9 cellular contexts compared by ENCODE assay signal in the genomic region with DNA sequence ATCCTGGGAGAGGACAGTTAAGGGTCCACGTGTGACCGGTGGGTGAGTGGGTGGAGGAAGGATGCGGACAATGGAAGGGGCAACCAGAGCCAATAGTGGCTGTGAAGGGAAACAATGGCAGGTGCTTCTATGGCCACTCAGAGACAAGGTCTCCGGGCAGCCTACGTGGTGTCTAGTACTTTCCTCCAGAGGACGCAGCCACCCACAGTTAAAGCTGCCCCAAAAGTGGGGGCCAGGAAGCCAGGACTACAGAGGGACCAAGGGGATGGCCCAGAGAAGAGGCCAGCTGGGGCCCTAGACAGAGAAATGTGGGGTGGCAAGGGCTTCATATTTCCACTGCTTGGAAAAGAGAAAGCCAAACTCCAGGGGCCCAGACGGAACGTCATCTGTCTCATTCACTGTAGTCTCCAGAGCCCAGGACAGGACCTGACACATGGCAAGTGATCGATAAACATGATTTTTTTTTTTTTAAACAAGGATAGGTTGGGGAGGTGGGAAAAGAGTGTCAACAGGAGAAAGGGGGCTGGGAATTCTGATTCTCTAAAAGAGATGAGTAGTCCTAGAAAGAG. TPM values are rescaled to one million over a fixed set of nuclear protein-coding genes. Genes with fewer than 3 reads are reported as not detected.
DNase-seq lines count a peak whose midpoint lies in the region; ATAC-seq and TF ChIP-seq lines count a peak whose summit lies in the region.
"Had no signal": no experiment of that assay in that cellular context is flagged by ENCODE, and none has a peak within 500 bp of the region (broad histone marks: within the 10 kb centered on the region; RNA-seq: fewer than 3 reads in every experiment).

No MANE protein-coding gene starts in this region.

- peaks cover 22% of the 10 kb centered on the region for H3K9me1 ChIP-seq in IMR-90 (ENCODE audit: insufficient read depth, low read length)

- peak overlapping the region; percentile 90 for H2AK5ac ChIP-seq in IMR-90 (ENCODE audit: low read depth, low read length)

- H3K79me2 ChIP-seq in ACC112 (ENCODE audit: control insufficient read depth, insufficient read depth, low read length, unreplicated experiment): peaks cover 57% of the 10 kb centered on the region

- H3K79me1 ChIP-seq in IMR-90 (ENCODE audit: low read depth in 1 of 2, low read length in 2 of 2): peaks cover 3 to 37% of the 10 kb centered on the region in 2 experiments; a peak in 2 of 4 replicates

- H4K5ac ChIP-seq in IMR-90 (ENCODE audit: low read depth, low read length): no peak overlapping the region

- no peak overlapping the region for H3K18ac ChIP-seq in IMR-90 (ENCODE audit: low read depth, low read length)

- WGBS in IMR-90 (ENCODE audit: extremely low coverage in 2 of 2, insufficient read length in 1 of 2), 2 experiments: 68% methylated on average over 5 of the region's 9 CpGs; no CpG with 5 or more reads in 1 of the 2 experiments

- H3K27ac ChIP-seq in ACC112 (ENCODE audit: low read depth, low read length) (peak overlapping the region; percentile 99), IMR-90 (ENCODE audit: insufficient read depth, low read length) (peak overlapping the region; percentile 38)
- H3K27ac ChIP-seq in naive thymus-derived CD4-positive, alpha-beta T cell (ENCODE audit: low read depth, low read length): peak overlapping the region; percentile 95

- H3K4me1 ChIP-seq in ACC112 (ENCODE audit: control insufficient read depth, insufficient read depth, low read length, unreplicated experiment): peaks cover 27% of the 10 kb centered on the region
- peaks cover 23% of the 10 kb centered on the region for H3K4me1 ChIP-seq in IMR-90 (ENCODE audit: control insufficient read depth, insufficient read depth, low read length)
- peaks cover 56 to 59% of the 10 kb centered on the region in 2 donors for H3K4me1 ChIP-seq in naive thymus-derived CD4-positive, alpha-beta T cell (ENCODE audit: control insufficient read depth in 2 of 2, insufficient read depth in 2 of 2, low read length in 2 of 2)

- H3K27me3 ChIP-seq in ACC112 (ENCODE audit: insufficient read depth, low read length) (no peaks in the 10 kb centered on the region), IMR-90 (ENCODE audit: control insufficient read depth, insufficient read depth, low read length) (no peaks in the 10 kb centered on the region)
- H3K27me3 ChIP-seq in naive thymus-derived CD4-positive, alpha-beta T cell (ENCODE audit: control insufficient read depth in 2 of 2, insufficient read depth in 2 of 2, low read length in 2 of 2): no peaks in the 10 kb centered on the region

- POLR2A ChIA-PET in IMR-90 (lab: Charles Lee; ENCODE audit: unreplicated experiment): interaction anchor here (1.2 kb wide), 1 partner anchor 20 kb away, joined by 4 read pairs; no protein-coding TSS in a partner anchor
- POLR2A ChIA-PET in naive thymus-derived CD4-positive, alpha-beta T cell (lab: Charles Lee): interaction anchor here (0.8 to 14.5 kb wide), 10 partner anchors 9 to 136 kb away, joined by 3 to 820 read pairs (median 10); partner anchors contain the start of genes BORCS6, CTC1, PFAS and RANGRF

- DNase-seq in IMR-90: no peak
- DNase-seq in ecto neural progenitor cell (ENCODE audit: low spot score): peak; percentile 51
- DNase-seq in naive thymus-derived CD4-positive, alpha-beta T cell: peak in 5 of 9 donors; percentile 24 to 37 (median 31)
- no peak for DNase-seq in GM03348 (ENCODE audit: low spot score)
- no peak for DNase-seq in Kasumi-1 (lab: John Stamatoyannopoulos, UW)
- DNase-seq in NCI-H2227 treated with DMSO at 0.1 percent for 48 hours (lab: John Stamatoyannopoulos, UW): no peak

- no peak for TF ChIP-seq CTCF in IMR-90 (conservative IDR thresholded peaks at IDR 0.05; ENCODE audit: low read depth, low read length)

- intact Hi-C loops in IMR-90 (cut with micrococcal nuclease): no loop called here
- intact Hi-C loops in naive thymus-derived CD4-positive, alpha-beta T cell (cut with micrococcal nuclease): loop anchor here (5.0 to 10.0 kb wide), 3 partner anchors 578 to 918 kb away; partner anchors contain the start of genes CD68 (in 1 of the 2), DVL2 (in 1 of the 2) and PHF23 (in 1 of the 2)

- H4K8ac ChIP-seq in IMR-90 (ENCODE audit: low read depth in 2 of 2, low read length in 2 of 2): peak overlapping the region in 1 of 2 experiments; percentile 69; a peak in 1 of 4 replicates

- H2BK20ac ChIP-seq in IMR-90 (ENCODE audit: low read depth, low read length): 0 out of 2 replicates have a peak overlapping the region, but pooled peaks have one; percentile 3

- peaks cover 0 to 16% (median 0%) of the 10 kb centered on the region in 11 donors for H3K9me3 Mint-ChIP-seq in naive thymus-derived CD4-positive, alpha-beta T cell

- 0 out of 2 replicates have a peak overlapping the region, but pooled peaks have one; percentile 74 for H3K14ac ChIP-seq in IMR-90 (replicated peaks; ENCODE audit: low read depth, low read length)

- peak overlapping the region; percentile 86 for H3K4ac ChIP-seq in IMR-90 (ENCODE audit: low read depth, low read length)

- no peak overlapping the region for H3K56ac ChIP-seq in IMR-90 (ENCODE audit: extremely low read depth, insufficient read depth, low read length)

- peak overlapping the region; percentile 26; the same call in 1 of the 2 replicates for H2BK120ac ChIP-seq in IMR-90 (ENCODE audit: low read depth, low read length)

- TF ChIP-seq RAD21 in IMR-90 (IDR thresholded peaks at IDR 0.05; ENCODE audit: low read length): no peak

- no peaks in the 10 kb centered on the region for H3K9me3 ChIP-seq in IMR-90 (ENCODE audit: control insufficient read depth, insufficient read depth, low read length)
- no peaks in the 10 kb centered on the region for H3K9me3 ChIP-seq in naive thymus-derived CD4-positive, alpha-beta T cell (ENCODE audit: control insufficient read depth in 2 of 3, low read length in 3 of 3)

- dilution Hi-C loops in IMR-90 (cut with HindIII; ENCODE audit: low sequenced_read_pairs, unreplicated experiment): no loop called here

- peak overlapping the region in 1 of 9 donors; percentile 96 for H3K27ac Mint-ChIP-seq in naive thymus-derived CD4-positive, alpha-beta T cell

- H3K27me3 Mint-ChIP-seq in naive thymus-derived CD4-positive, alpha-beta T cell: no peaks in the 10 kb centered on the region

- H3K36me3 ChIP-seq in ACC112 (ENCODE audit: insufficient read depth, low read length) (peaks cover 26% of the 10 kb centered on the region; the same call in 1 of the 2 replicates), IMR-90 (ENCODE audit: control insufficient read depth, insufficient read depth, low read length) (peaks cover 15% of the 10 kb centered on the region)
- peaks cover 10 to 31% (median 20%) of the 10 kb centered on the region in 3 experiments for H3K36me3 ChIP-seq in naive thymus-derived CD4-positive, alpha-beta T cell (ENCODE audit: control insufficient read depth in 2 of 3, insufficient read depth in 3 of 3, low read length in 3 of 3)

- no TSS peak for BruUV-seq in IMR-90 (replicated peaks; lab: Mats Ljungman, UMichigan)

- in situ Hi-C loops in IMR-90 (cut with MboI; ENCODE audit: low sequenced_read_pairs): loop anchor here (25.0 kb wide), 1 partner anchor 916 kb away; the partner anchor contains the start of genes DVL2, GABARAP and PHF23

- H3K4me3 ChIP-seq in ACC112 (ENCODE audit: low read depth, low read length) (peak overlapping the region; percentile 89), IMR-90 (ENCODE audit: insufficient read depth, low read depth, low read length) (no peak overlapping the region)
- H3K4me3 ChIP-seq in naive thymus-derived CD4-positive, alpha-beta T cell (ENCODE audit: low read length): peak overlapping the region; percentile 80

- peak overlapping the region; percentile 61 for H2BK5ac ChIP-seq in IMR-90 (ENCODE audit: low read depth, low read length, poor library complexity, severe bottlenecking)

- H3K4me3 Mint-ChIP-seq in naive thymus-derived CD4-positive, alpha-beta T cell: peak overlapping the region in 5 of 10 donors; percentile 80 to 95 (median 92)

- CTCF ChIA-PET in IMR-90 (lab: Yijun Ruan, JAX): no interaction called here
- CTCF ChIA-PET in naive thymus-derived CD4-positive, alpha-beta T cell (lab: Charles Lee): interaction anchor here (0.6 to 1.0 kb wide), 2 partner anchors 15 to 697 kb away, joined by 3 to 4 read pairs; no protein-coding TSS in a partner anchor

- TF ChIP-seq POLR2A in IMR-90 (IDR thresholded peaks at IDR 0.05; ENCODE audit: low read depth, low read length): peak; percentile 21; the same call in 1 of the 2 replicates

- peak overlapping the region; percentile 48; the same call in 1 of the 2 replicates for H4K91ac ChIP-seq in IMR-90 (ENCODE audit: insufficient read depth, low read depth, low read length)

- no peak overlapping the region for H3K4me2 ChIP-seq in IMR-90 (ENCODE audit: low read depth, low read length)

- H2BK15ac ChIP-seq in IMR-90 (ENCODE audit: low read depth, low read length): peak overlapping the region; percentile 60; the same call in 1 of the 3 replicates

- H3K9ac ChIP-seq in IMR-90 (ENCODE audit: low read depth, low read length): no peak overlapping the region

- ATAC-seq in IMR-90 (ENCODE audit: low read depth) (no peak), HG03135 (IDR thresholded peaks at IDR 0.05; ENCODE audit: unreplicated experiment) (no peak)
- ATAC-seq in naive thymus-derived CD4-positive, alpha-beta T cell: no peak

- H3K4me1 Mint-ChIP-seq in naive thymus-derived CD4-positive, alpha-beta T cell: peaks cover 0 to 64% (median 45%) of the 10 kb centered on the region in 7 donors

- peaks cover 0 to 11% (median 6%) of the 10 kb centered on the region in 5 donors for H3K36me3 Mint-ChIP-seq in naive thymus-derived CD4-positive, alpha-beta T cell

- H2AFZ ChIP-seq in ACC112 (ENCODE audit: low read length, unreplicated experiment) (no peak overlapping the region), IMR-90 (replicated peaks; ENCODE audit: low read length, poor library complexity) (peak overlapping the region; percentile 88)

- H4K20me1 ChIP-seq in IMR-90 (ENCODE audit: insufficient read depth, low read length): peaks cover 9% of the 10 kb centered on the region

- H3K23ac ChIP-seq in IMR-90 (ENCODE audit: low read depth, low read length): no peak overlapping the region; the same call in 1 of the 2 replicates

- peak overlapping the region; percentile 88 for H2AK9ac ChIP-seq in IMR-90 (replicated peaks; ENCODE audit: low read depth, low read length, poor library complexity)

RNA-seq across cellular contexts. Expression of gene PER1, which starts 0.9 kb away (rescaled TPM):
- total RNA-seq in IMR-90 (2012; rRNA removed): 1.7 and 3.4 TPM in 2 replicates
- 10.5 and 11.5 TPM in 2 replicates for polyA plus RNA-seq in IMR-90 (2012; rRNA removed)
- 4.8 and 6.2 TPM in 2 replicates for polyA plus RNA-seq in IMR-90 (2012; cell fraction: cytosol; rRNA removed)
- polyA plus RNA-seq in IMR-90 (2012; cell fraction: nucleus; rRNA removed; ENCODE audit: low replicate concordance): 230 and 249 TPM in 2 replicates
- 1,000 to 10,000 TPM in 2 of 5 experiments, 10 to 100 TPM in 3; 40.1 to 1,786 (median 95.0) TPM for total RNA-seq in naive thymus-derived CD4-positive, alpha-beta T cell
- polyA plus RNA-seq in naive thymus-derived CD4-positive, alpha-beta T cell: 10 to 100 TPM in 1 of 2 donors, 1 to 10 TPM in 1; 7.9 to 12.1 TPM

RNA-seq across cellular contexts. Expression of gene VAMP2, which starts 9.7 kb away (rescaled TPM):
- 2.2 and 2.3 TPM in 2 replicates for total RNA-seq in IMR-90 (2012; rRNA removed)
- 27.3 and 33.3 TPM in 2 replicates for polyA plus RNA-seq in IMR-90 (2012; rRNA removed)
- 14.0 and 29.1 TPM in 2 replicates for polyA plus RNA-seq in IMR-90 (2012; cell fraction: cytosol; rRNA removed)
- 68.1 and 141 TPM in 2 replicates for polyA plus RNA-seq in IMR-90 (2012; cell fraction: nucleus; rRNA removed; ENCODE audit: low replicate concordance)
- 100 to 1,000 TPM in 4 of 5 experiments, 10 to 100 TPM in 1; 87.1 to 256 (median 210) TPM for total RNA-seq in naive thymus-derived CD4-positive, alpha-beta T cell
- 10 to 100 TPM; 75.0 to 75.1 TPM for polyA plus RNA-seq in naive thymus-derived CD4-positive, alpha-beta T cell

RNA-seq across cellular contexts. Expression of gene TMEM107, which starts 23.1 kb away (rescaled TPM):
- 14.3 and 60.3 TPM in 2 replicates for total RNA-seq in IMR-90 (2012; rRNA removed)
- polyA plus RNA-seq in IMR-90 (2012; rRNA removed): 12.9 and 13.4 TPM in 2 replicates
- polyA plus RNA-seq in IMR-90 (2012; cell fraction: cytosol; rRNA removed): 5.7 and 11.7 TPM in 2 replicates
- polyA plus RNA-seq in IMR-90 (2012; cell fraction: nucleus; rRNA removed; ENCODE audit: low replicate concordance): 8.7 and 10.5 TPM in 2 replicates
- total RNA-seq in naive thymus-derived CD4-positive, alpha-beta T cell: 10 to 100 TPM; 23.1 to 49.7 (median 26.5) TPM
- polyA plus RNA-seq in naive thymus-derived CD4-positive, alpha-beta T cell: 10 to 100 TPM; 40.4 to 45.9 TPM

RNA-seq across cellular contexts. Expression of gene HES7, which starts 29.2 kb away (rescaled TPM):
- total RNA-seq in IMR-90 (2012; rRNA removed): not detected in 2 replicates
- 0.43 and 0.56 TPM in 2 replicates for polyA plus RNA-seq in IMR-90 (2012; rRNA removed)
- 0.66 and 1.9 TPM in 2 replicates for polyA plus RNA-seq in IMR-90 (2012; cell fraction: cytosol; rRNA removed)
- 1.8 and 4.2 TPM in 2 replicates for polyA plus RNA-seq in IMR-90 (2012; cell fraction: nucleus; rRNA removed; ENCODE audit: low replicate concordance)
- total RNA-seq in naive thymus-derived CD4-positive, alpha-beta T cell: under 1 TPM; 0.22 to 0.98 (median 0.41) TPM
- not detected for polyA plus RNA-seq in naive thymus-derived CD4-positive, alpha-beta T cell
- total RNA-seq: subcutaneous adipose tissue had no signal

RNA-seq across cellular contexts. Expression of gene ALOXE3, which starts 34.8 kb away (rescaled TPM):
- under 0.01 TPM in 2 replicates for total RNA-seq in IMR-90 (2012; rRNA removed)
- 0.19 and 0.26 TPM in 2 replicates for polyA plus RNA-seq in IMR-90 (2012; rRNA removed)
- polyA plus RNA-seq in IMR-90 (2012; cell fraction: cytosol; rRNA removed): 0.06 and 0.19 TPM in 2 replicates
- polyA plus RNA-seq in IMR-90 (2012; cell fraction: nucleus; rRNA removed; ENCODE audit: low replicate concordance): 0.52 and 0.83 TPM in 2 replicates
- 1 to 10 TPM in 1 of 5 experiments, under 1 TPM in 3, not detected in 1; 0.22 to 1.6 (median 0.75) TPM for total RNA-seq in naive thymus-derived CD4-positive, alpha-beta T cell
- polyA plus RNA-seq in naive thymus-derived CD4-positive, alpha-beta T cell: 1 to 10 TPM in 1 of 2 donors, under 1 TPM in 1; 0.11 to 1.6 TPM
- total RNA-seq: subcutaneous adipose tissue had no signal

Comparison
In these comparisons a context has a peak if more than half of its experiments do, and no peak if none do; other contexts are left out.
1. H3K27ac ChIP-seq: peak in every context shown above with its lines; median percentile 99 in ACC112; 95 in naive thymus-derived CD4-positive, alpha-beta T cell; 38 in IMR-90.
2. DNase-seq: peak in ecto neural progenitor cell (single experiment) and naive thymus-derived CD4-positive, alpha-beta T cell (5 of 9); none in IMR-90 (single experiment), GM03348 (single experiment), Kasumi-1 (0 of 2) and NCI-H2227 treated with DMSO at 0.1 percent for 48 hours (single experiment).
3. RNA of gene VAMP2, which starts 9.7 kb away (total RNA-seq): 87.1 to 256 TPM in naive thymus-derived CD4-positive, alpha-beta T cell; 2.2 to 2.3 TPM in IMR-90; every median in the first group is over 10 times any median in the second.